Comparison of ENCODE assay signal across 1 cellular context in the genomic region with DNA sequence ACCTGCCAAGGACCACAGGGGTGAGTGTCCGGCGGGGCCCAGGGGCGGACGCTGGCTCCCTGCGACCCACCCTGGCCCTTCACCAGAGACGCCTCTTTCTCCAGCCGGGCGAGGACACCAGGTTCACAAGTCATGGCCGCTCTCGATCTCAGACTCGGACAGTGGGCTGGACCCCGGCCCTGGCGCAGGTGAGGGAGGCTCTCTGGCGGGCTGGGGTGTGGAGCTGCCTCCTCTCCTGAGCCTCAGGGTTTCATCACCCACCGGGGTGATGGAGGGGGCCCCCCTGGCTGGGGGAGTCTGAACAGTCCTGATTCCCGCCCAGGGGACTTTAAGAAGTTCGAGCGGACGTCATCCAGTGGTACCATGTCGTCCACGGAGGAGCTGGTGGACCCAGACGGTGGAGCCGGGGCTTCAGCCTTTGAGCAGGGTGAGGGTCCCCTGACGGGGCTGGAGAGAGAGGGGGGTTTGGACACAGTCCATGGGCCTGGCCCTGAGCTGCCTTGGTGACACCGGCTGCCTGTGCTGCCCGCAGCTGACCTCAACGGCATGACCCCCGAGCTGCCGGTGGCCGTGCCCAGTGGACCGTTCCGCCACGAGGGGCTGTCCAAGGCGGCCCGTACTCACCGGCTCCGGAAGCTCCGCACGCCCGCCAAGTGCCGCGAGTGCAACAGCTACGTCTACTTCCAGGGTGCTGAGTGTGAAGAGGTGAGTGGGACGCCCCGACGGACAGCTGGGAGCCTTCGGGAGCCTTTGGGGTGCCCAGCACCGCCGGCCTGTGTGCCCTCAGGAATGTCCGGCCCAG.
TF ChIP-seq lines count a peak whose summit lies in the region.

No MANE protein-coding gene starts in this region.

TF ChIP-seq in GM23338, 12 proteins besides CTCF, POLR2A, EP300 and RAD21:
- TF ChIP-seq ZNF114 (CRISPR knock-in tag; IDR thresholded peaks at IDR 0.05): no peak
- TF ChIP-seq, protein P1, sequence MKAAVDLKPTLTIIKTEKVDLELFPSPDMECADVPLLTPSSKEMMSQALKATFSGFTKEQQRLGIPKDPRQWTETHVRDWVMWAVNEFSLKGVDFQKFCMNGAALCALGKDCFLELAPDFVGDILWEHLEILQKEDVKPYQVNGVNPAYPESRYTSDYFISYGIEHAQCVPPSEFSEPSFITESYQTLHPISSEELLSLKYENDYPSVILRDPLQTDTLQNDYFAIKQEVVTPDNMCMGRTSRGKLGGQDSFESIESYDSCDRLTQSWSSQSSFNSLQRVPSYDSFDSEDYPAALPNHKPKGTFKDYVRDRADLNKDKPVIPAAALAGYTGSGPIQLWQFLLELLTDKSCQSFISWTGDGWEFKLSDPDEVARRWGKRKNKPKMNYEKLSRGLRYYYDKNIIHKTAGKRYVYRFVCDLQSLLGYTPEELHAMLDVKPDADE (IDR thresholded peaks at IDR 0.05): no peak
- TF ChIP-seq, protein P2, sequence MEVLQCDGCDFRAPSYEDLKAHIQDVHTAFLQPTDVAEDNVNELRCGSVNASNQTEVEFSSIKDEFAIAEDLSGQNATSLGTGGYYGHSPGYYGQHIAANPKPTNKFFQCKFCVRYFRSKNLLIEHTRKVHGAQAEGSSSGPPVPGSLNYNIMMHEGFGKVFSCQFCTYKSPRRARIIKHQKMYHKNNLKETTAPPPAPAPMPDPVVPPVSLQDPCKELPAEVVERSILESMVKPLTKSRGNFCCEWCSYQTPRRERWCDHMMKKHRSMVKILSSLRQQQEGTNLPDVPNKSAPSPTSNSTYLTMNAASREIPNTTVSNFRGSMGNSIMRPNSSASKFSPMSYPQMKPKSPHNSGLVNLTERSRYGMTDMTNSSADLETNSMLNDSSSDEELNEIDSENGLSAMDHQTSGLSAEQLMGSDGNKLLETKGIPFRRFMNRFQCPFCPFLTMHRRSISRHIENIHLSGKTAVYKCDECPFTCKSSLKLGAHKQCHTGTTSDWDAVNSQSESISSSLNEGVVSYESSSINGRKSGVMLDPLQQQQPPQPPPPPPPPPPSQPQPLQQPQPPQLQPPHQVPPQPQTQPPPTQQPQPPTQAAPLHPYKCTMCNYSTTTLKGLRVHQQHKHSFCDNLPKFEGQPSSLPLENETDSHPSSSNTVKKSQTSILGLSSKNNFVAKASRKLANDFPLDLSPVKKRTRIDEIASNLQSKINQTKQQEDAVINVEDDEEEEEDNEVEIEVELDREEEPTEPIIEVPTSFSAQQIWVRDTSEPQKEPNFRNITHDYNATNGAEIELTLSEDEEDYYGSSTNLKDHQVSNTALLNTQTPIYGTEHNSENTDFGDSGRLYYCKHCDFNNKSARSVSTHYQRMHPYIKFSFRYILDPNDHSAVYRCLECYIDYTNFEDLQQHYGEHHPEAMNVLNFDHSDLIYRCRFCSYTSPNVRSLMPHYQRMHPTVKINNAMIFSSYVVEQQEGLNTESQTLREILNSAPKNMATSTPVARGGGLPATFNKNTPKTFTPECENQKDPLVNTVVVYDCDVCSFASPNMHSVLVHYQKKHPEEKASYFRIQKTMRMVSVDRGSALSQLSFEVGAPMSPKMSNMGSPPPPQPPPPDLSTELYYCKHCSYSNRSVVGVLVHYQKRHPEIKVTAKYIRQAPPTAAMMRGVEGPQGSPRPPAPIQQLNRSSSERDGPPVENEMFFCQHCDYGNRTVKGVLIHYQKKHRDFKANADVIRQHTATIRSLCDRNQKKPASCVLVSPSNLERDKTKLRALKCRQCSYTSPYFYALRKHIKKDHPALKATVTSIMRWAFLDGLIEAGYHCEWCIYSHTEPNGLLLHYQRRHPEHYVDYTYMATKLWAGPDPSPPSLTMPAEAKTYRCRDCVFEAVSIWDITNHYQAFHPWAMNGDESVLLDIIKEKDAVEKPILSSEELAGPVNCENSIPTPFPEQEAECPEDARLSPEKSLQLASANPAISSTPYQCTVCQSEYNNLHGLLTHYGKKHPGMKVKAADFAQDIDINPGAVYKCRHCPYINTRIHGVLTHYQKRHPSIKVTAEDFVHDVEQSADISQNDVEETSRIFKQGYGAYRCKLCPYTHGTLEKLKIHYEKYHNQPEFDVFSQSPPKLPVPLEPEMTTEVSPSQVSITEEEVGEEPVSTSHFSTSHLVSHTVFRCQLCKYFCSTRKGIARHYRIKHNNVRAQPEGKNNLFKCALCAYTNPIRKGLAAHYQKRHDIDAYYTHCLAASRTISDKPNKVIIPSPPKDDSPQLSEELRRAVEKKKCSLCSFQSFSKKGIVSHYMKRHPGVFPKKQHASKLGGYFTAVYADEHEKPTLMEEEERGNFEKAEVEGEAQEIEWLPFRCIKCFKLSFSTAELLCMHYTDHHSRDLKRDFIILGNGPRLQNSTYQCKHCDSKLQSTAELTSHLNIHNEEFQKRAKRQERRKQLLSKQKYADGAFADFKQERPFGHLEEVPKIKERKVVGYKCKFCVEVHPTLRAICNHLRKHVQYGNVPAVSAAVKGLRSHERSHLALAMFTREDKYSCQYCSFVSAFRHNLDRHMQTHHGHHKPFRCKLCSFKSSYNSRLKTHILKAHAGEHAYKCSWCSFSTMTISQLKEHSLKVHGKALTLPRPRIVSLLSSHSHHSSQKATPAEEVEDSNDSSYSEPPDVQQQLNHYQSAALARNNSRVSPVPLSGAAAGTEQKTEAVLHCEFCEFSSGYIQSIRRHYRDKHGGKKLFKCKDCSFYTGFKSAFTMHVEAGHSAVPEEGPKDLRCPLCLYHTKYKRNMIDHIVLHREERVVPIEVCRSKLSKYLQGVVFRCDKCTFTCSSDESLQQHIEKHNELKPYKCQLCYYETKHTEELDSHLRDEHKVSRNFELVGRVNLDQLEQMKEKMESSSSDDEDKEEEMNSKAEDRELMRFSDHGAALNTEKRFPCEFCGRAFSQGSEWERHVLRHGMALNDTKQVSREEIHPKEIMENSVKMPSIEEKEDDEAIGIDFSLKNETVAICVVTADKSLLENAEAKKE (CRISPR knock-in tag; IDR thresholded peaks at IDR 0.05): no peak
- no peak for TF ChIP-seq POLR2AphosphoS5 (IDR thresholded peaks at IDR 0.05; ENCODE audit: low read depth)
- TF ChIP-seq EZH2 (IDR thresholded peaks at IDR 0.05; ENCODE audit: low read depth, unreplicated experiment): no peak
TF ChIP-seq in GM23338: peak in this region for 0.
